10 cellular contexts compared by ENCODE assay signal in the genomic region with DNA sequence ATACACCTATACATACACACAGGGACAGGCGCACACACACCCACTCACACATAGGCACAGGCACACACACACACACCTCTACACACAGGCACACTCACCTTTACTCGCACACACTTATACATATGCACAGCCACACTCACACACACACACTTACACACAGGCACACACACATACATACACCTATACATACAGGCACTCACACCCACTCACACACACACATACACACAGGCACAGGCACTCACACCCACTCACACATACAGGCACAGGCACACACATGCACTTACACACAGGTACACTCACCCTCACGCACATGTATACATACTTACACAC.
DNase-seq lines count a peak whose midpoint lies in the region; ATAC-seq and TF ChIP-seq lines count a peak whose summit lies in the region.
"Had no signal": no experiment of that assay in that cellular context is flagged by ENCODE, and none has a peak within 500 bp of the region (broad histone marks: within the 10 kb centered on the region; RNA-seq: fewer than 3 reads in every experiment).

No MANE protein-coding gene starts in this region.

- TF ChIP-seq CTCF in SU-DHL-6 (IDR thresholded peaks at IDR 0.05; ENCODE audit: insufficient read depth, low read length, poor library complexity, severe bottlenecking) (no peak), liver (IDR thresholded peaks at IDR 0.05; ENCODE audit: low read depth, low read length, missing input control) (no peak), tibial artery (IDR thresholded peaks at IDR 0.05) (no peak), prostate gland (IDR thresholded peaks at IDR 0.05) (no peak)

- H3K27ac ChIP-seq in SU-DHL-6 (ENCODE audit: low read depth, low read length), result no peak overlapping the region
- peak overlapping the region; percentile 32 to 63 for H3K27ac ChIP-seq in liver (ENCODE audit: low read depth in 1 of 2, low read length in 2 of 2)
- peak overlapping the region; percentile 66 to 74 for H3K27ac ChIP-seq in tibial artery
- H3K27ac ChIP-seq in prostate gland, result peak overlapping the region in 1 of 2 donors; percentile 12

- ATAC-seq in HG03175 (IDR thresholded peaks at IDR 0.05; ENCODE audit: unreplicated experiment), result peak; percentile 3
- no peak for ATAC-seq in GM21360 (IDR thresholded peaks at IDR 0.05; ENCODE audit: unreplicated experiment)

- no peak for DNase-seq in tibial artery
- DNase-seq in prostate gland (ENCODE audit: low spot score), result no peak
- DNase-seq in activated CD4-positive, CD25-positive, alpha-beta regulatory T cell (lab: John Stamatoyannopoulos, UW), result no peak
- DNase-seq in NCI-H187 treated with DMSO at 0.1 percent for 48 hours (lab: John Stamatoyannopoulos, UW), result no peak
- DNase-seq: erythroblast, NCI-H446 treated with DMSO at 0.1 percent for 48 hours had no signal

- H3K9ac ChIP-seq in SU-DHL-6 (ENCODE audit: low read length) (no peak overlapping the region), liver (ENCODE audit: low read depth in 1 of 2, low read length in 2 of 2) (no peak overlapping the region)

- H3K9me3 ChIP-seq in SU-DHL-6 (ENCODE audit: insufficient read depth, low read length), result no peaks in the 10 kb centered on the region
- H3K9me3 ChIP-seq in liver (ENCODE audit: control insufficient read depth in 4 of 4, low read length in 3 of 4), result no peaks in the 10 kb centered on the region
- no peaks in the 10 kb centered on the region for H3K9me3 ChIP-seq in tibial artery
- H3K9me3 ChIP-seq in prostate gland, result no peaks in the 10 kb centered on the region

- H3F3A ChIP-seq in SU-DHL-6 (ENCODE audit: insufficient read depth), result no peaks in the 10 kb centered on the region

- H3K9me2 ChIP-seq in SU-DHL-6 (replicated peaks; ENCODE audit: insufficient read depth, low read length), result no peaks in the 10 kb centered on the region

- intact Hi-C loops in tibial artery (cut with DNase I; ENCODE audit: low total_unique reads), result no loop called here
- intact Hi-C loops in prostate gland (cut with DNase I), result no loop called here

- H2AFZ ChIP-seq in SU-DHL-6 (ENCODE audit: low read depth, low read length, severe bottlenecking), result no peak overlapping the region

- WGBS in liver, result 93% methylated on average over 3 of the region's 3 CpGs
- 98% methylated on average over 3 of the region's 3 CpGs for WGBS in prostate gland

- H3K4me3 ChIP-seq in SU-DHL-6 (ENCODE audit: insufficient read depth, low read length, poor library complexity, severe bottlenecking), result no peak overlapping the region
- no peak overlapping the region for H3K4me3 ChIP-seq in liver (ENCODE audit: low read depth in 1 of 3, low read length in 3 of 3)
- no peak overlapping the region for H3K4me3 ChIP-seq in tibial artery
- no peak overlapping the region for H3K4me3 ChIP-seq in prostate gland

- H3K27me3 ChIP-seq in SU-DHL-6 (ENCODE audit: low read length) (no peaks in the 10 kb centered on the region), liver (ENCODE audit: control insufficient read depth in 4 of 4, insufficient read depth in 4 of 4, low read length in 3 of 4) (no peaks in the 10 kb centered on the region), tibial artery (no peaks in the 10 kb centered on the region), prostate gland (replicated peaks; ENCODE audit: insufficient read depth) (no peaks in the 10 kb centered on the region)

- TF ChIP-seq RAD21 in liver (IDR thresholded peaks at IDR 0.05), result no peak

- H4K20me1 ChIP-seq in SU-DHL-6 (ENCODE audit: low read depth, low read length), result no peaks in the 10 kb centered on the region

- H3K36me3 ChIP-seq in SU-DHL-6 (ENCODE audit: low read length) (no peaks in the 10 kb centered on the region), liver (ENCODE audit: control insufficient read depth in 4 of 4, insufficient read depth in 3 of 4, low read depth in 1 of 4, low read length in 3 of 4) (no peaks in the 10 kb centered on the region), tibial artery (no peaks in the 10 kb centered on the region), prostate gland (no peaks in the 10 kb centered on the region)

- H3K4me1 ChIP-seq in liver (ENCODE audit: control insufficient read depth in 4 of 4, insufficient read depth in 4 of 4, low read length in 3 of 4) (peaks cover 0 to 14% (median 5%) of the 10 kb centered on the region in 4 donors), tibial artery (peaks cover 4 to 51% (median 47%) of the 10 kb centered on the region in 4 donors), prostate gland (replicated peaks) (peaks cover 4% of the 10 kb centered on the region)

- H3K79me2 ChIP-seq in SU-DHL-6 (ENCODE audit: insufficient read depth, low read length), result no peaks in the 10 kb centered on the region

- TF ChIP-seq POLR2A in prostate gland (IDR thresholded peaks at IDR 0.05), result no peak

- H3K4me2 ChIP-seq in SU-DHL-6 (ENCODE audit: low read depth, low read length, poor library complexity, severe bottlenecking), result peak overlapping the region; percentile 22

TF ChIP-seq in liver, 16 proteins besides CTCF, POLR2A, EP300 and RAD21:
- TF ChIP-seq SP1 (IDR thresholded peaks at IDR 0.05) (no peak), JUND (IDR thresholded peaks at IDR 0.05) (no peak), TAF1 (conservative IDR thresholded peaks at IDR 0.05) (no peak)
- TF ChIP-seq, protein P1, sequence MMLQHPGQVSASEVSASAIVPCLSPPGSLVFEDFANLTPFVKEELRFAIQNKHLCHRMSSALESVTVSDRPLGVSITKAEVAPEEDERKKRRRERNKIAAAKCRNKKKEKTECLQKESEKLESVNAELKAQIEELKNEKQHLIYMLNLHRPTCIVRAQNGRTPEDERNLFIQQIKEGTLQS (IDR thresholded peaks at IDR 0.05), result no peak
- TF ChIP-seq, protein P2, sequence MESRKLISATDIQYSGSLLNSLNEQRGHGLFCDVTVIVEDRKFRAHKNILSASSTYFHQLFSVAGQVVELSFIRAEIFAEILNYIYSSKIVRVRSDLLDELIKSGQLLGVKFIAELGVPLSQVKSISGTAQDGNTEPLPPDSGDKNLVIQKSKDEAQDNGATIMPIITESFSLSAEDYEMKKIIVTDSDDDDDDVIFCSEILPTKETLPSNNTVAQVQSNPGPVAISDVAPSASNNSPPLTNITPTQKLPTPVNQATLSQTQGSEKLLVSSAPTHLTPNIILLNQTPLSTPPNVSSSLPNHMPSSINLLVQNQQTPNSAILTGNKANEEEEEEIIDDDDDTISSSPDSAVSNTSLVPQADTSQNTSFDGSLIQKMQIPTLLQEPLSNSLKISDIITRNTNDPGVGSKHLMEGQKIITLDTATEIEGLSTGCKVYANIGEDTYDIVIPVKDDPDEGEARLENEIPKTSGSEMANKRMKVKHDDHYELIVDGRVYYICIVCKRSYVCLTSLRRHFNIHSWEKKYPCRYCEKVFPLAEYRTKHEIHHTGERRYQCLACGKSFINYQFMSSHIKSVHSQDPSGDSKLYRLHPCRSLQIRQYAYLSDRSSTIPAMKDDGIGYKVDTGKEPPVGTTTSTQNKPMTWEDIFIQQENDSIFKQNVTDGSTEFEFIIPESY (IDR thresholded peaks at IDR 0.05), result no peak
